ENCODE assay signal across 1 cellular context in the genomic region with DNA sequence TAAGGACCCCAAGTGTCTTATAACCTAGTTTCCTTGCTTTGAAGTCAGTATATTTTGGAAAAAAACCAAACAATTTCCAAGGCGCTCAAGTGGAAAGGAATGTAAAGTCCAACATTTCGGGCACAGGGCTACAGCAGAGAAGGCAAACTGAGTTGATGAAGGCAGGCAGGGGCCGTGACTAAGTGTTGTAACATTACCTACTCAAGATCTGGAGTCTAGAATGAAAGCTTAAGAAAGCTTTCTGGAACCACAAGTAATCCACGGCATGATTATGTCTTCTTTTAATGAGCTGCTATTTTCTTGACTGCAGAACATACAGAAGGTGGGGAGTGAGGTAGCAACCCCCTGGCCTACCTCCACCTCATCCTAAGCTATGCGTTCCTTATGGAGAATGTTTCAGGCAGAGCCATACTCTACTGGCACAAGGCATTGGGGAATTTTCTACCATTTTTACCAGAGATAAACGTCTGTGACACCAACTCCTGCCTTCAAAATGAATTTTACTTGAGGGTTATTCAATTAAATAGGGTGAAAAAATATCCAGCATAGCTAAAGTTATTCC.
TF ChIP-seq lines count a peak whose summit lies in the region.

No MANE protein-coding gene starts in this region.

TF ChIP-seq in K562, 482 proteins besides CTCF, POLR2A, EP300 and RAD21 (continued from another document):
- TF ChIP-seq, protein P1, sequence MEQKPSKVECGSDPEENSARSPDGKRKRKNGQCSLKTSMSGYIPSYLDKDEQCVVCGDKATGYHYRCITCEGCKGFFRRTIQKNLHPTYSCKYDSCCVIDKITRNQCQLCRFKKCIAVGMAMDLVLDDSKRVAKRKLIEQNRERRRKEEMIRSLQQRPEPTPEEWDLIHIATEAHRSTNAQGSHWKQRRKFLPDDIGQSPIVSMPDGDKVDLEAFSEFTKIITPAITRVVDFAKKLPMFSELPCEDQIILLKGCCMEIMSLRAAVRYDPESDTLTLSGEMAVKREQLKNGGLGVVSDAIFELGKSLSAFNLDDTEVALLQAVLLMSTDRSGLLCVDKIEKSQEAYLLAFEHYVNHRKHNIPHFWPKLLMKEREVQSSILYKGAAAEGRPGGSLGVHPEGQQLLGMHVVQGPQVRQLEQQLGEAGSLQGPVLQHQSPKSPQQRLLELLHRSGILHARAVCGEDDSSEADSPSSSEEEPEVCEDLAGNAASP (IDR thresholded peaks at IDR 0.05), result no peak
- TF ChIP-seq TFAM (CRISPR knock-in tag; conservative IDR thresholded peaks at IDR 0.05) (no peak), ZNF830 (CRISPR knock-in tag; IDR thresholded peaks at IDR 0.05) (0 out of 2 replicates have a peak, but pooled peaks have one; percentile 64), NCOA2 (IDR thresholded peaks at IDR 0.05; ENCODE audit: partially characterized antibody in 2 of 2) (no peak), BDP1 (IDR thresholded peaks at IDR 0.05; ENCODE audit: insufficient read depth, insufficient read length) (no peak), BRCA1 (IDR thresholded peaks at IDR 0.05) (no peak), BRCA1 (CRISPR knock-in tag; IDR thresholded peaks at IDR 0.05) (no peak), ETV1 (tag; conservative IDR thresholded peaks at IDR 0.05; ENCODE audit: low read depth) (no peak), RFX1 (IDR thresholded peaks at IDR 0.05) (no peak)
- TF ChIP-seq, protein P2, sequence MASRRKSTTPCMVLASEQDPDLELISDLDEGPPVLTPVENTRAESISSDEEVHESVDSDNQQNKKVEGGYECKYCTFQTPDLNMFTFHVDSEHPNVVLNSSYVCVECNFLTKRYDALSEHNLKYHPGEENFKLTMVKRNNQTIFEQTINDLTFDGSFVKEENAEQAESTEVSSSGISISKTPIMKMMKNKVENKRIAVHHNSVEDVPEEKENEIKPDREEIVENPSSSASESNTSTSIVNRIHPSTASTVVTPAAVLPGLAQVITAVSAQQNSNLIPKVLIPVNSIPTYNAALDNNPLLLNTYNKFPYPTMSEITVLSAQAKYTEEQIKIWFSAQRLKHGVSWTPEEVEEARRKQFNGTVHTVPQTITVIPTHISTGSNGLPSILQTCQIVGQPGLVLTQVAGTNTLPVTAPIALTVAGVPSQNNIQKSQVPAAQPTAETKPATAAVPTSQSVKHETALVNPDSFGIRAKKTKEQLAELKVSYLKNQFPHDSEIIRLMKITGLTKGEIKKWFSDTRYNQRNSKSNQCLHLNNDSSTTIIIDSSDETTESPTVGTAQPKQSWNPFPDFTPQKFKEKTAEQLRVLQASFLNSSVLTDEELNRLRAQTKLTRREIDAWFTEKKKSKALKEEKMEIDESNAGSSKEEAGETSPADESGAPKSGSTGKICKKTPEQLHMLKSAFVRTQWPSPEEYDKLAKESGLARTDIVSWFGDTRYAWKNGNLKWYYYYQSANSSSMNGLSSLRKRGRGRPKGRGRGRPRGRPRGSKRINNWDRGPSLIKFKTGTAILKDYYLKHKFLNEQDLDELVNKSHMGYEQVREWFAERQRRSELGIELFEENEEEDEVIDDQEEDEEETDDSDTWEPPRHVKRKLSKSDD (conservative IDR thresholded peaks at IDR 0.05; ENCODE audit: low read length), result no peak
- TF ChIP-seq, protein P3, sequence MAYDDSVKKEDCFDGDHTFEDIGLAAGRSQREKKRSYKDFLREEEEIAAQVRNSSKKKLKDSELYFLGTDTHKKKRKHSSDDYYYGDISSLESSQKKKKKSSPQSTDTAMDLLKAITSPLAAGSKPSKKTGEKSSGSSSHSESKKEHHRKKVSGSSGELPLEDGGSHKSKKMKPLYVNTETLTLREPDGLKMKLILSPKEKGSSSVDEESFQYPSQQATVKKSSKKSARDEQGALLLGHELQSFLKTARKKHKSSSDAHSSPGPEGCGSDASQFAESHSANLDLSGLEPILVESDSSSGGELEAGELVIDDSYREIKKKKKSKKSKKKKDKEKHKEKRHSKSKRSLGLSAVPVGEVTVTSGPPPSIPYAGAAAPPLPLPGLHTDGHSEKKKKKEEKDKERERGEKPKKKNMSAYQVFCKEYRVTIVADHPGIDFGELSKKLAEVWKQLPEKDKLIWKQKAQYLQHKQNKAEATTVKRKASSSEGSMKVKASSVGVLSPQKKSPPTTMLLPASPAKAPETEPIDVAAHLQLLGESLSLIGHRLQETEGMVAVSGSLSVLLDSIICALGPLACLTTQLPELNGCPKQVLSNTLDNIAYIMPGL (CRISPR knock-in tag; IDR thresholded peaks at IDR 0.05), result no peak
- TF ChIP-seq, protein P4, sequence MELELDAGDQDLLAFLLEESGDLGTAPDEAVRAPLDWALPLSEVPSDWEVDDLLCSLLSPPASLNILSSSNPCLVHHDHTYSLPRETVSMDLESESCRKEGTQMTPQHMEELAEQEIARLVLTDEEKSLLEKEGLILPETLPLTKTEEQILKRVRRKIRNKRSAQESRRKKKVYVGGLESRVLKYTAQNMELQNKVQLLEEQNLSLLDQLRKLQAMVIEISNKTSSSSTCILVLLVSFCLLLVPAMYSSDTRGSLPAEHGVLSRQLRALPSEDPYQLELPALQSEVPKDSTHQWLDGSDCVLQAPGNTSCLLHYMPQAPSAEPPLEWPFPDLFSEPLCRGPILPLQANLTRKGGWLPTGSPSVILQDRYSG (tag; conservative IDR thresholded peaks at IDR 0.05; ENCODE audit: low read depth), result no peak
- TF ChIP-seq, protein P5, sequence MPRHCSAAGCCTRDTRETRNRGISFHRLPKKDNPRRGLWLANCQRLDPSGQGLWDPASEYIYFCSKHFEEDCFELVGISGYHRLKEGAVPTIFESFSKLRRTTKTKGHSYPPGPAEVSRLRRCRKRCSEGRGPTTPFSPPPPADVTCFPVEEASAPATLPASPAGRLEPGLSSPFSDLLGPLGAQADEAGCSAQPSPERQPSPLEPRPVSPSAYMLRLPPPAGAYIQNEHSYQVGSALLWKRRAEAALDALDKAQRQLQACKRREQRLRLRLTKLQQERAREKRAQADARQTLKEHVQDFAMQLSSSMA (CRISPR knock-in tag; IDR thresholded peaks at IDR 0.05), result 0 out of 2 replicates have a peak, but pooled peaks have one; percentile 52
TF ChIP-seq in K562: peak in this region for 9.
